7 cellular contexts compared by ENCODE assay signal in the genomic region with DNA sequence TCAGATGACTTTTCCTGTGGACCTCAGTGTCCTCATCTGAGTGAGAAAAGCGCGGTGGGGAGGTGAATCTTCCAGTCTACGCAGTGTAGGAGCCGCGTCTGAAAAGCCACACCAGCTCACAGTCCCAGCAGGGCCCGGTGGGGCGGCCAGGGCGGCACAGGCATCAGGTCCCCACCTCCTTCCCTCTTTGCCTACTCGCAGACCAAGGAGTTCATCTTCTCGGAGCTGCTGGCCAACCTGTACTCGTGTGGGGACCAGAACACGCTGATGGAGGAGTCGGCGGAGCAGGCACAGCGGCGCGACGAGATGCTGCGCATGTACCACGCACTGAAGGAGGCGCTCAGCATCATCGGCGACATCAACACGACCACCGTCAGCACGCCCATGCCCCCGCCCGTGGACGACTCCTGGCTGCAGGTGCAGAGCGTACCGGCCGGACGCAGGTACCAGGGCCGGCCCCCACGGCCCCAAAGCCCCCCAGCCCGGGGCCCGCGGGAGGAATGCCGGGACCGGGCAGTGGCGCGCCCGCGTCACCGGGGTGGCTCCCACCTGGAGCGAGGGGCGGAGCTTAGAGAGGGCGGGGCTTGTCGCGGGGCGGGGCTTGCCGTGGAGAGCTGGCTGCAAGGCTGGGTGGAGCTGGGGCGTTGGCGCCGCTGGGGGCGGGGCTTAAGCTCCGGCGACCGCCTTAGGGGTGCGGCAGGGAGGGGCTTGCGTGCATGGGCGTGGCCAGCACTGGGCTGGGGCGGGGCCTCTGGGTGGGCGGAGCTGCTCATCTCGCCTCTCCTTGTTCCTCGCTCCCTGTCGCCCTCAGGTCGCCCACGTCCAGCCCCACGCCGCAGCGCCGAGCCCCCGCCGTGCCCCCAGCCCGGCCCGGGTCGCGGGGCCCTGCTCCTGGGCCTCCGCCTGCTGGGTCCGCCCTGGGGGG. TPM values are rescaled to one million over a fixed set of nuclear protein-coding genes. Genes with fewer than 3 reads are reported as not detected.
A peak's percentile ranks its signal among the peaks of the same experiment; 100 is the strongest.
DNase-seq lines count a peak whose midpoint lies in the region; ATAC-seq and TF ChIP-seq lines count a peak whose summit lies in the region.

No MANE protein-coding gene starts in this region.

- WGBS in esophagus, 2 donors: 15 to 20% methylated on average over 61 to 81 of the region's 81 CpGs

- no peaks in the 10 kb centered on the region for H3K36me3 Mint-ChIP-seq in activated T-cell treated with anti-CD3 and anti-CD28 coated beads, Interleukin-2, amount 50 U/mL, for 24 hours (ENCODE audit: low read depth)
- H3K36me3 Mint-ChIP-seq in natural killer cell: no peaks in the 10 kb centered on the region

- no peak overlapping the region for H3K27ac Mint-ChIP-seq in activated T-cell treated with anti-CD3 and anti-CD28 coated beads, Interleukin-2, amount 50 U/mL, for 24 hours
- H3K27ac Mint-ChIP-seq in natural killer cell: peak overlapping the region; percentile 54 to 79

- no peaks in the 10 kb centered on the region for H3K9me3 ChIP-seq in esophagus (ENCODE audit: control insufficient read depth in 2 of 2, insufficient read depth in 1 of 2, low read depth in 1 of 2, low read length in 1 of 2)

- H3K27ac ChIP-seq in esophagus (ENCODE audit: low read depth in 2 of 2, low read length in 1 of 2): peak overlapping the region; percentile 50 to 61

- H3K9me3 Mint-ChIP-seq in activated T-cell treated with anti-CD3 and anti-CD28 coated beads, Interleukin-2, amount 50 U/mL, for 24 hours: no peaks in the 10 kb centered on the region
- H3K9me3 Mint-ChIP-seq in natural killer cell: no peaks in the 10 kb centered on the region

- peaks cover 17% of the 10 kb centered on the region for H3K4me1 Mint-ChIP-seq in activated T-cell treated with anti-CD3 and anti-CD28 coated beads, Interleukin-2, amount 50 U/mL, for 24 hours (ENCODE audit: low read depth)
- H3K4me1 Mint-ChIP-seq in natural killer cell: peaks cover 16 to 32% of the 10 kb centered on the region in 2 donors

- peak; percentile 59 for DNase-seq in NOMO-1 treated with DMSO at 0.1 percent for 48 hours (lab: John Stamatoyannopoulos, UW; ENCODE audit: unreplicated experiment)
- peak; percentile 100 for DNase-seq in activated T-cell treated with anti-CD3 and anti-CD28 coated beads, Interleukin-2, amount 50 U/mL, for 24 hours
- DNase-seq in natural killer cell: peak; percentile 92
- peak; percentile 94 to 99 (median 98) for DNase-seq in stimulated activated naive CD4-positive, alpha-beta T cell (lab: John Stamatoyannopoulos, UW)

- intact Hi-C loops in natural killer cell (cut with micrococcal nuclease): loop anchor here (1.0 kb wide), 1 partner anchor 32 kb away; no protein-coding TSS in a partner anchor

- ATAC-seq in GM18861 (IDR thresholded peaks at IDR 0.05; ENCODE audit: unreplicated experiment): peak; percentile 72
- peak; percentile 81 for ATAC-seq in HG02885 (IDR thresholded peaks at IDR 0.05; ENCODE audit: poor library complexity, unreplicated experiment)
- ATAC-seq in natural killer cell: peak; percentile 95 to 99 (median 95)

- peaks cover 3 to 24% of the 10 kb centered on the region in 2 donors for H3K4me1 ChIP-seq in esophagus (ENCODE audit: control insufficient read depth in 2 of 2, insufficient read depth in 2 of 2, low read length in 1 of 2)

- H3K4me3 Mint-ChIP-seq in activated T-cell treated with anti-CD3 and anti-CD28 coated beads, Interleukin-2, amount 50 U/mL, for 24 hours: peak overlapping the region; percentile 80
- H3K4me3 Mint-ChIP-seq in natural killer cell: peak overlapping the region; percentile 80

- H3K4me3 ChIP-seq in esophagus (ENCODE audit: low read depth in 1 of 2, low read length in 2 of 2): peak overlapping the region; percentile 34 to 42

- peaks cover 8% of the 10 kb centered on the region for H3K27me3 Mint-ChIP-seq in activated T-cell treated with anti-CD3 and anti-CD28 coated beads, Interleukin-2, amount 50 U/mL, for 24 hours
- peaks cover 0 to 10% of the 10 kb centered on the region in 2 donors for H3K27me3 Mint-ChIP-seq in natural killer cell (ENCODE audit: low read depth in 2 of 2)

- H3K36me3 ChIP-seq in esophagus (ENCODE audit: control insufficient read depth in 2 of 2, insufficient read depth in 2 of 2, low read length in 1 of 2): peaks cover 0 to 2% of the 10 kb centered on the region in 2 donors

- no peak for TF ChIP-seq CTCF in natural killer cell (IDR thresholded peaks at IDR 0.05)

- no peaks in the 10 kb centered on the region for H3K27me3 ChIP-seq in esophagus (ENCODE audit: control insufficient read depth in 1 of 2, insufficient read depth in 2 of 2, low read length in 2 of 2)

RNA-seq across cellular contexts. Expression of a gene that starts 25.6 kb away (rescaled TPM):
- polyA plus RNA-seq in esophagus: 100 to 1,000 TPM in 1 of 2 donors, 10 to 100 TPM in 1; 63.3 to 114 TPM
- total RNA-seq in natural killer cell: 100 to 1,000 TPM in 1 of 3 donors, 10 to 100 TPM in 2; 78.0 to 101 (median 90.9) TPM

RNA-seq across cellular contexts. Expression of a gene that starts 25.9 kb away (rescaled TPM):
- 10 to 100 TPM; 16.9 to 32.7 TPM for polyA plus RNA-seq in esophagus
- total RNA-seq in natural killer cell: 1 to 10 TPM; 6.3 to 9.3 (median 8.4) TPM

RNA-seq across cellular contexts. Expression of a gene that starts 47.0 kb away (rescaled TPM):
- polyA plus RNA-seq in esophagus: 1 to 10 TPM; 2.4 to 4.6 TPM
- total RNA-seq in natural killer cell: 1 to 10 TPM; 1.4 to 8.1 (median 2.6) TPM

RNA-seq across cellular contexts. Expression of a gene that starts 58.8 kb away (rescaled TPM):
- polyA plus RNA-seq in esophagus: 10 to 100 TPM; 39.8 to 39.9 TPM
- 100 to 1,000 TPM; 152 to 165 (median 159) TPM for total RNA-seq in natural killer cell

Comparison
In these comparisons a context has a peak if more than half of its experiments do, and no peak if none do; other contexts are left out.
1. Peak in every context shown above with its lines: DNase-seq, ATAC-seq, H3K4me3 ChIP-seq and H3K27ac ChIP-seq.